Comparison of ENCODE assay signal across 26 cellular contexts in the genomic region with DNA sequence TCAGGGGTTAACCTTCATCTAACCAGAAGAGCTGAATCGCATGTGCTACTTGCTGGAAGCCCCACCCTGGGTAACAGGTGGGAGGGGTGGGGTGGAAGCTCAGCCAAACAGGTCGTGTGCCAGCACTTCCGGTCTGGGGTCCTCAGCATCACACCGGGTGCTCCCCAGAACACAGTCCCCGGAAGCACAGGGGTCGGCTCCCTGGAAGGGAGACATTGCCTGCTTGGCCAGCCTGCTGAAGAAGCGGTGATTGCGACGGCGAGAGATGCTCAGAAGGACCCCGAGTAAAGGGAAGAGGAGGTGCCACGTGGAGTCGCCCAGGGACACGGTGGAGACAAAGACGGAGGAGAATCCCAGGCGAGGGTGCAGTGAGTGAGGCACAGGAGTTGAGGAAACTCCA. TPM values are rescaled to one million over a fixed set of nuclear protein-coding genes. Genes with fewer than 3 reads are reported as not detected.
DNase-seq lines count a peak whose midpoint lies in the region; ATAC-seq, FAIRE-seq and TF ChIP-seq lines count a peak whose summit lies in the region.
"Had no signal": no experiment of that assay in that cellular context is flagged by ENCODE, and none has a peak within 500 bp of the region (broad histone marks: within the 10 kb centered on the region; RNA-seq: fewer than 3 reads in every experiment).

No MANE protein-coding gene starts in this region.

- no peak for TF ChIP-seq CTCF in glutamatergic neuron (IDR thresholded peaks at IDR 0.05; ENCODE audit: partially characterized antibody, unreplicated experiment)

- peaks cover 24% of the 10 kb centered on the region for H3K36me3 Mint-ChIP-seq in glutamatergic neuron (ENCODE audit: unreplicated experiment)
- H3K36me3 Mint-ChIP-seq: CD14-positive monocyte; CD4-positive, alpha-beta memory T cell; CD4-positive, CD25-positive, alpha-beta regulatory T cell had no signal

- peaks cover 19% of the 10 kb centered on the region for H3K27me3 Mint-ChIP-seq in glutamatergic neuron (ENCODE audit: unreplicated experiment)

- peak; percentile 70 for FAIRE-seq in HTR-8/SVneo (lab: Jason Lieb, UNC)
- FAIRE-seq: A549, GM12878, GM12892, GM18507 had no signal

- peaks cover 36% of the 10 kb centered on the region for H3K9me3 Mint-ChIP-seq in glutamatergic neuron (ENCODE audit: unreplicated experiment)
- H3K9me3 Mint-ChIP-seq: CD4-positive, CD25-positive, alpha-beta regulatory T cell; CD8-positive, alpha-beta memory T cell had no signal

- ATAC-seq in GM21447 (IDR thresholded peaks at IDR 0.05; ENCODE audit: unreplicated experiment) (no peak), HG03354 (IDR thresholded peaks at IDR 0.05; ENCODE audit: poor library complexity, severe bottlenecking, unreplicated experiment) (no peak)
- ATAC-seq: A549, GM12878 had no signal

- peak; percentile 34 for DNase-seq in Ammon's horn (ENCODE audit: low spot score)
- DNase-seq in HTR-8/SVneo (ENCODE audit: insufficient read length, low spot score) = no peak
- DNase-seq in glutamatergic neuron = no peak
- no peak for DNase-seq in T-helper 1 cell
- DNase-seq: AML-193; BE2C; C1 segment of cervical spinal cord; CD4-positive, alpha-beta memory T cell; CD4-positive, CD25-positive, alpha-beta regulatory T cell; CD8-positive, alpha-beta memory T cell; COR-L47; DMS 273 treated with DMSO at 0.1 percent for 48 hours; DMS153; DMS53; DMS79; DND-41; EL; GDM1 had no signal

- H3K27ac Mint-ChIP-seq in glutamatergic neuron (ENCODE audit: unreplicated experiment) = peak overlapping the region; percentile 78
- H3K27ac Mint-ChIP-seq: CD14-positive monocyte had no signal

- no peak overlapping the region for H3K4me3 Mint-ChIP-seq in glutamatergic neuron (ENCODE audit: unreplicated experiment)
- H3K4me3 Mint-ChIP-seq: CD14-positive monocyte; CD4-positive, alpha-beta memory T cell; CD4-positive, CD25-positive, alpha-beta regulatory T cell; CD8-positive, alpha-beta memory T cell had no signal

- peaks cover 65% of the 10 kb centered on the region for H3K4me1 Mint-ChIP-seq in glutamatergic neuron (ENCODE audit: low read depth, unreplicated experiment)
- H3K4me1 Mint-ChIP-seq: CD14-positive monocyte; CD4-positive, CD25-positive, alpha-beta regulatory T cell; CD8-positive, alpha-beta memory T cell had no signal

RNA-seq across cellular contexts. Expression of gene MYT1, which starts 36.5 kb away (rescaled TPM):
- 159 TPM for total RNA-seq in glutamatergic neuron (ENCODE audit: unreplicated experiment)
- total RNA-seq: CD4-positive, alpha-beta memory T cell; CD4-positive, CD25-positive, alpha-beta regulatory T cell; Daoy; GM12878 had no signal

RNA-seq across cellular contexts. Expression of gene PCMTD2, which starts 54.8 kb away (rescaled TPM):
- total RNA-seq in glutamatergic neuron (ENCODE audit: unreplicated experiment) = 82.4 TPM
